ENCODE assay signal across 14 cellular contexts in genomic region chr9:121283072-121283398, GRCh38. TPM values are rescaled to one million over a fixed set of nuclear protein-coding genes. Genes with fewer than 3 reads are reported as not detected.
A peak's percentile ranks its signal among the peaks of the same experiment; 100 is the strongest.
DNase-seq lines count a peak whose midpoint lies in the region; ATAC-seq, FAIRE-seq and TF ChIP-seq lines count a peak whose summit lies in the region.
"Had no signal": no experiment of that assay in that cellular context is flagged by ENCODE, and none has a peak within 500 bp of the region (broad histone marks: within the 10 kb centered on the region; RNA-seq: fewer than 3 reads in every experiment).

No MANE protein-coding gene starts in this region.

- no peak for TF ChIP-seq CTCF in left ventricle myocardium inferior (IDR thresholded peaks at IDR 0.05; ENCODE audit: borderline replicate concordance)
- TF ChIP-seq CTCF in esophagus muscularis mucosa (IDR thresholded peaks at IDR 0.05) = no peak
- TF ChIP-seq CTCF in psoas muscle (IDR thresholded peaks at IDR 0.05) = no peak

- no peak for FAIRE-seq in H54 (lab: Jason Lieb, UNC)

- H3K4me3 ChIP-seq in left ventricle myocardium inferior (no peak overlapping the region), esophagus muscularis mucosa (no peak overlapping the region), psoas muscle (no peak overlapping the region), aorta (ENCODE audit: low read length in 2 of 2) (no peak overlapping the region)
- H3K4me3 ChIP-seq: GM23338 had no signal

- H3K9me3 ChIP-seq in left ventricle myocardium inferior (replicated peaks) (no peaks in the 10 kb centered on the region), esophagus muscularis mucosa (no peaks in the 10 kb centered on the region), psoas muscle (no peaks in the 10 kb centered on the region), aorta (ENCODE audit: control insufficient read depth, low read length) (no peaks in the 10 kb centered on the region)

- no peak for TF ChIP-seq POLR2A in esophagus muscularis mucosa (IDR thresholded peaks at IDR 0.05; ENCODE audit: low read depth)
- TF ChIP-seq POLR2A in H54 (IDR thresholded peaks at IDR 0.05; ENCODE audit: low read depth, low read length) = no peak

- H3K27ac ChIP-seq in left ventricle myocardium inferior (replicated peaks) = peak overlapping the region; percentile 98
- H3K27ac ChIP-seq in esophagus muscularis mucosa (replicated peaks in 1 of 4) = peak overlapping the region; percentile 94 to 99 (median 96)
- peak overlapping the region; percentile 96 for H3K27ac ChIP-seq in psoas muscle
- H3K27ac ChIP-seq in aorta (ENCODE audit: low read depth in 1 of 2, low read length in 2 of 2) = peak overlapping the region; percentile 30 to 91
- H3K27ac ChIP-seq: KMS-11 had no signal

- H3K27me3 ChIP-seq in left ventricle myocardium inferior (ENCODE audit: low read depth) (no peaks in the 10 kb centered on the region), esophagus muscularis mucosa (no peaks in the 10 kb centered on the region), psoas muscle (ENCODE audit: insufficient read depth in 3 of 3, low read length in 2 of 3) (no peaks in the 10 kb centered on the region), aorta (ENCODE audit: control insufficient read depth in 1 of 2, insufficient read depth in 2 of 2, low read length in 1 of 2) (no peaks in the 10 kb centered on the region)

- H3K4me1 ChIP-seq in left ventricle myocardium inferior = peaks cover 100% of the 10 kb centered on the region
- H3K4me1 ChIP-seq in esophagus muscularis mucosa = peaks cover 97 to 100% (median 100%) of the 10 kb centered on the region in 4 donors
- H3K4me1 ChIP-seq in psoas muscle = peaks cover 85% of the 10 kb centered on the region
- H3K4me1 ChIP-seq in aorta (ENCODE audit: control insufficient read depth in 1 of 2, insufficient read depth in 2 of 2, low read length in 2 of 2) = peaks cover 10 to 20% of the 10 kb centered on the region in 2 donors

- DNase-seq in left ventricle myocardium inferior (no peak), left cardiac atrium (no peak), esophagus muscularis mucosa (ENCODE audit: extremely low spot score) (no peak), psoas muscle (no peak), aorta (no peak), H54 (ENCODE audit: insufficient read length, low spot score) (no peak), DMS114 treated with DMSO at 0.1 percent for 48 hours (lab: John Stamatoyannopoulos, UW; ENCODE audit: unreplicated experiment) (no peak)
- DNase-seq: ACHN; activated naive CD8-positive, alpha-beta T cell treated with anti-CD3 and anti-CD28 coated beads for 36 hours; GDM1; islet precursor cell had no signal

- TF ChIP-seq EP300 in esophagus muscularis mucosa (IDR thresholded peaks at IDR 0.05) = no peak

- WGBS in esophagus muscularis mucosa = 52% methylated on average over 2 of the region's 2 CpGs
- 79 to 88% (median 80%) methylated on average over 2 of the region's 2 CpGs for WGBS in psoas muscle, 3 donors
- WGBS in aorta, 2 donors = 0 to 5% methylated on average over 2 of the region's 2 CpGs

- intact Hi-C loops in left ventricle myocardium inferior (cut with micrococcal nuclease) (no loop called here), left cardiac atrium (cut with DNase I) (no loop called here), esophagus muscularis mucosa (cut with DNase I) (no loop called here), psoas muscle (cut with DNase I) (no loop called here), aorta (cut with DNase I) (loop anchor here in 1 of 2 donors (5.0 kb wide), 1 partner anchor 34 kb away; no protein-coding TSS in a partner anchor)

- H3K36me3 ChIP-seq in left ventricle myocardium inferior (no peaks in the 10 kb centered on the region), esophagus muscularis mucosa (no peaks in the 10 kb centered on the region), psoas muscle (ENCODE audit: insufficient read depth in 1 of 2, low read depth in 1 of 2) (no peaks in the 10 kb centered on the region), aorta (ENCODE audit: control insufficient read depth in 1 of 2, insufficient read depth in 2 of 2, low read length in 1 of 2) (no peaks in the 10 kb centered on the region)

- ATAC-seq in left cardiac atrium (no peak), psoas muscle (no peak), aorta (ENCODE audit: low FRiP score) (no peak), HG03196 (IDR thresholded peaks at IDR 0.05; ENCODE audit: unreplicated experiment) (no peak)
- ATAC-seq: GM23338 had no signal

RNA-seq across cellular contexts. Expression of gene GSN, which starts 15.1 kb away (rescaled TPM):
- total RNA-seq in left ventricle myocardium inferior (758 TPM), left cardiac atrium (1,000 to 10,000 TPM in 1 of 2 donors, 100 to 1,000 TPM in 1; 881 to 1,287 TPM), esophagus muscularis mucosa (1,000 to 10,000 TPM; 2,509 to 3,811 (median 3,170) TPM), psoas muscle (100 to 1,000 TPM; 140 to 490 (median 211) TPM), aorta (1,000 to 10,000 TPM in 1 of 2 donors, 100 to 1,000 TPM in 1; 922 to 2,469 TPM)
- polyA plus RNA-seq in psoas muscle (100 to 1,000 TPM; 199 to 225 (median 208) TPM), aorta (1,000 to 10,000 TPM in 1 of 2 donors, 100 to 1,000 TPM in 1; 451 to 1,099 TPM)
